In genomic region chr6:167119680-167120556, GRCh38 we compare ENCODE assay signal across 11 cellular contexts. TPM values are rescaled to one million over a fixed set of nuclear protein-coding genes. Genes with fewer than 3 reads are reported as not detected.
A peak's percentile ranks its signal among the peaks of the same experiment; 100 is the strongest.
DNase-seq lines count a peak whose midpoint lies in the region; ATAC-seq and TF ChIP-seq lines count a peak whose summit lies in the region.
"Had no signal": no experiment of that assay in that cellular context is flagged by ENCODE, and none has a peak within 500 bp of the region (broad histone marks: within the 10 kb centered on the region; RNA-seq: fewer than 3 reads in every experiment).

No MANE protein-coding gene starts in this region.

- peaks cover 8 to 20% of the 10 kb centered on the region in 2 donors for H3K27me3 Mint-ChIP-seq in natural killer cell (ENCODE audit: low read depth in 2 of 2)
- H3K27me3 Mint-ChIP-seq in natural killer cell treated with Interleukin-12 subunit alpha and Interleukin-12 subunit beta and Interleukin-15 and Interleukin-18, amount 100 ng/mL, for 72 hours = peaks cover 12 to 25% of the 10 kb centered on the region in 2 donors
- H3K27me3 Mint-ChIP-seq in activated naive CD4-positive, alpha-beta T cell treated with anti-CD3 and anti-CD28 coated beads for 36 hours (ENCODE audit: low read depth) = no peaks in the 10 kb centered on the region

- no peak for TF ChIP-seq CTCF in natural killer cell (IDR thresholded peaks at IDR 0.05)

- H3K4me3 Mint-ChIP-seq in natural killer cell = peak overlapping the region; percentile 13
- no peak overlapping the region for H3K4me3 Mint-ChIP-seq in natural killer cell treated with Interleukin-12 subunit alpha and Interleukin-12 subunit beta and Interleukin-15 and Interleukin-18, amount 100 ng/mL, for 72 hours
- H3K4me3 Mint-ChIP-seq in activated naive CD4-positive, alpha-beta T cell treated with anti-CD3 and anti-CD28 coated beads for 36 hours = no peak overlapping the region
- H3K4me3 Mint-ChIP-seq: type B pancreatic cell had no signal

- H3K27ac Mint-ChIP-seq in natural killer cell = no peak overlapping the region
- H3K27ac Mint-ChIP-seq in natural killer cell treated with Interleukin-12 subunit alpha and Interleukin-12 subunit beta and Interleukin-15 and Interleukin-18, amount 100 ng/mL, for 72 hours = no peak overlapping the region
- no peak overlapping the region for H3K27ac Mint-ChIP-seq in activated naive CD4-positive, alpha-beta T cell treated with anti-CD3 and anti-CD28 coated beads for 36 hours
- H3K27ac Mint-ChIP-seq: type B pancreatic cell had no signal

- peaks cover 41 to 49% of the 10 kb centered on the region in 2 donors for H3K4me1 Mint-ChIP-seq in natural killer cell
- H3K4me1 Mint-ChIP-seq in natural killer cell treated with Interleukin-12 subunit alpha and Interleukin-12 subunit beta and Interleukin-15 and Interleukin-18, amount 100 ng/mL, for 72 hours (ENCODE audit: low read depth in 2 of 2) = peaks cover 39 to 61% of the 10 kb centered on the region in 2 donors
- H3K4me1 Mint-ChIP-seq in activated naive CD4-positive, alpha-beta T cell treated with anti-CD3 and anti-CD28 coated beads for 36 hours (ENCODE audit: low read depth) = peaks cover 38% of the 10 kb centered on the region

- no peak for DNase-seq in natural killer cell
- no peak for DNase-seq in natural killer cell treated with Interleukin-12 subunit alpha and Interleukin-12 subunit beta and Interleukin-15 and Interleukin-18, amount 100 ng/mL, for 72 hours (ENCODE audit: low spot score)
- DNase-seq in MV-4-11 (lab: John Stamatoyannopoulos, UW) = peak; percentile 35
- peak; percentile 34 for DNase-seq in activated naive CD4-positive, alpha-beta T cell treated with anti-CD3 and anti-CD28 coated beads for 36 hours
- peak; percentile 25 for DNase-seq in stimulated activated naive CD4-positive, alpha-beta T cell treated with Interleukin-2 at 50 U/mL for 16 hours (lab: John Stamatoyannopoulos, UW)
- DNase-seq in SHP77 treated with DMSO at 0.1 percent for 48 hours (lab: John Stamatoyannopoulos, UW) = no peak
- DNase-seq: amniotic stem cell, IMR-90 had no signal

- intact Hi-C loops in natural killer cell (cut with micrococcal nuclease) = no loop called here
- intact Hi-C loops in activated naive CD4-positive, alpha-beta T cell treated with anti-CD3 and anti-CD28 coated beads for 36 hours (cut with micrococcal nuclease) = no loop called here

- peak; percentile 40 to 66 (median 50) for ATAC-seq in natural killer cell
- ATAC-seq in natural killer cell treated with Interleukin-12 subunit alpha and Interleukin-12 subunit beta and Interleukin-15 and Interleukin-18, amount 100 ng/mL, for 72 hours = no peak
- ATAC-seq in GM18498 (IDR thresholded peaks at IDR 0.05; ENCODE audit: unreplicated experiment) = no peak
- ATAC-seq in GM18873 (IDR thresholded peaks at IDR 0.05; ENCODE audit: low FRiP score, unreplicated experiment) = no peak

- CTCF ChIA-PET in activated naive CD4-positive, alpha-beta T cell treated with anti-CD3 and anti-CD28 coated beads for 36 hours (lab: Charles Lee) = interaction anchor here (0.7 to 1.0 kb wide), 3 partner anchors 302 to 425 kb away, joined by 3 to 4 read pairs (median 3); no protein-coding TSS in a partner anchor

- no peaks in the 10 kb centered on the region for H3K9me3 Mint-ChIP-seq in natural killer cell
- no peaks in the 10 kb centered on the region for H3K9me3 Mint-ChIP-seq in natural killer cell treated with Interleukin-12 subunit alpha and Interleukin-12 subunit beta and Interleukin-15 and Interleukin-18, amount 100 ng/mL, for 72 hours
- no peaks in the 10 kb centered on the region for H3K9me3 Mint-ChIP-seq in activated naive CD4-positive, alpha-beta T cell treated with anti-CD3 and anti-CD28 coated beads for 36 hours

- no peaks in the 10 kb centered on the region for H3K36me3 Mint-ChIP-seq in natural killer cell
- H3K36me3 Mint-ChIP-seq in natural killer cell treated with Interleukin-12 subunit alpha and Interleukin-12 subunit beta and Interleukin-15 and Interleukin-18, amount 100 ng/mL, for 72 hours = no peaks in the 10 kb centered on the region
- H3K36me3 Mint-ChIP-seq in activated naive CD4-positive, alpha-beta T cell treated with anti-CD3 and anti-CD28 coated beads for 36 hours (ENCODE audit: low read depth) = no peaks in the 10 kb centered on the region
- H3K36me3 Mint-ChIP-seq: type B pancreatic cell had no signal

RNA-seq across cellular contexts. Expression of gene CCR6, which starts 3.0 kb away (rescaled TPM):
- under 1 TPM in 1 of 3 donors, not detected in 2; 0.23 TPM for total RNA-seq in natural killer cell
- under 1 TPM in 1 of 2 donors, not detected in 1; 0.17 TPM for total RNA-seq in natural killer cell treated with Interleukin-12 subunit alpha and Interleukin-12 subunit beta and Interleukin-15 and Interleukin-18, amount 100 ng/mL, for 72 hours
- under 1 TPM; 0.31 to 0.37 TPM for total RNA-seq in activated naive CD4-positive, alpha-beta T cell treated with anti-CD3 and anti-CD28 coated beads for 36 hours
- total RNA-seq: IMR-90 had no signal

RNA-seq across cellular contexts. Expression of gene GPR31, which starts 37.9 kb away (rescaled TPM):
- total RNA-seq in natural killer cell = under 1 TPM in 1 of 3 donors, not detected in 2; 0.24 TPM
- total RNA-seq in natural killer cell treated with Interleukin-12 subunit alpha and Interleukin-12 subunit beta and Interleukin-15 and Interleukin-18, amount 100 ng/mL, for 72 hours = not detected
- not detected for total RNA-seq in activated naive CD4-positive, alpha-beta T cell treated with anti-CD3 and anti-CD28 coated beads for 36 hours
- total RNA-seq: IMR-90 had no signal

Comparison
In these comparisons a context has a peak if more than half of its experiments do, and no peak if none do; other contexts are left out.
1. ATAC-seq: peak in natural killer cell (3 of 3); none in natural killer cell treated with Interleukin-12 subunit alpha and Interleukin-12 subunit beta and Interleukin-15 and Interleukin-18, amount 100 ng/mL, for 72 hours (0 of 2), GM18498 (single experiment) and GM18873 (single experiment).
2. DNase-seq: peak in MV-4-11 (single experiment), activated naive CD4-positive, alpha-beta T cell treated with anti-CD3 and anti-CD28 coated beads for 36 hours (single experiment) and stimulated activated naive CD4-positive, alpha-beta T cell treated with Interleukin-2 at 50 U/mL for 16 hours (single experiment); none in natural killer cell (single experiment), natural killer cell treated with Interleukin-12 subunit alpha and Interleukin-12 subunit beta and Interleukin-15 and Interleukin-18, amount 100 ng/mL, for 72 hours (single experiment) and SHP77 treated with DMSO at 0.1 percent for 48 hours (single experiment).